29 cellular contexts compared by ENCODE assay signal in the genomic region with DNA sequence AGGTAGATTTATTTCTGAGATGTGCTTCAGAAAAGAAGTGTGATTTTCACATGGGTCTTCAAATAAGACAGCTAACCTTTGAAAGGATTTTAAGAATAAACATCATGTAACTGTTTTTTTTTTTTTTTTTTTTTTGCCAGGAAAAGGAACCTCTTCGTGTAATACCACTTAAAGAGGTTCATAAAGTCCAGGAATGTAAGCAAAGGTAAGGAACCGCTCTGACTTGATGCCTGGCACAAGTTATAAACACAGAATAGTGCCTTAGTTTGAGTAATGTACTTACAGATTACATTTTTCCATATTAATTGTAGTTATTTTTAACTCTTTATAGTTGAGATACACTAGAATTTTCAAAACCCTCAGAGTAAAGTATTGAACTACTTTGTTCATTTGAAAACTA. TPM values are rescaled to one million over a fixed set of nuclear protein-coding genes. Genes with fewer than 3 reads are reported as not detected.
"Had no signal": no experiment of that assay in that cellular context is flagged by ENCODE, and none has a peak within 500 bp of the region (broad histone marks: within the 10 kb centered on the region; RNA-seq: fewer than 3 reads in every experiment).

No MANE protein-coding gene starts in this region.

- ATAC-seq: activated CD4-positive, alpha-beta T cell treated with anti-CD3 and anti-CD28 coated beads for 36 hours had no signal

- H3K4me3 Mint-ChIP-seq: activated CD4-positive, alpha-beta memory T cell treated with anti-CD3 and anti-CD28 coated beads, Interleukin-2, amount 10 ng/mL, durations not matched to agents 7 days and 5 days; activated CD4-positive, alpha-beta T cell treated with anti-CD3 and anti-CD28 coated beads for 36 hours; activated naive CD4-positive, alpha-beta T cell treated with anti-CD3 and anti-CD28 coated beads, Interleukin-2, amount 50 U/mL, for 24 hours; activated T-helper 1 cell treated with anti-CD3 and anti-CD28 coated beads, Interleukin-12 subunit alpha, Interleukin-12 subunit beta, Interleukin-2, Interleukin-4 antibody, amounts not matched to agents 30 ng/mL and 10 ng/mL and 1 ng/mL, durations not matched to agents 14 hours and 24 hours and 36 hours; brain had no signal

- DNase-seq: activated CD4-positive, alpha-beta memory T cell treated with anti-CD3 and anti-CD28 coated beads, Interleukin-2, amount 10 ng/mL, durations not matched to agents 7 days and 5 days; activated CD4-positive, alpha-beta T cell treated with anti-CD3 and anti-CD28 coated beads for 36 hours; activated CD4-positive, alpha-beta T cell treated with anti-CD3 and anti-CD28 coated beads, Interleukin-2, amount 50 U/mL, for 1 hour; activated CD8-positive, alpha-beta memory T cell treated with anti-CD3 and anti-CD28 coated beads, Interleukin-2, amount 50 U/mL, for 48 hours; activated effector memory CD4-positive, alpha-beta T cell treated with Interleukin-2 at 50 U/mL for 16 hours; activated naive CD4-positive, alpha-beta T cell; activated T-cell treated with anti-CD3 and anti-CD28 coated beads, Interleukin-2, amount 50 U/mL, for 1 hour; amygdala; IMR-90; Kasumi-1; KBM-7; NCI-H1105 treated with DMSO at 0.1 percent for 48 hours; NCI-H146; NCI-H187 treated with DMSO at 0.1 percent for 48 hours; NCI-H2081 treated with DMSO at 0.1 percent for 48 hours; NCI-H2227 treated with DMSO at 0.1 percent for 48 hours; NCI-H446 treated with DMSO at 0.1 percent for 48 hours; NCI-H526; NCI-H82; SIG-M5; T-helper 2 cell; T1000 had no signal

- H3K27ac ChIP-seq: VCaP had no signal

- FAIRE-seq: astrocyte had no signal

- H3K27ac Mint-ChIP-seq: activated CD4-positive, alpha-beta memory T cell treated with anti-CD3 and anti-CD28 coated beads, Interleukin-2, amount 10 ng/mL, durations not matched to agents 7 days and 5 days; activated CD4-positive, alpha-beta T cell treated with anti-CD3 and anti-CD28 coated beads for 36 hours; activated T-helper 1 cell treated with anti-CD3 and anti-CD28 coated beads, Interleukin-12 subunit alpha, Interleukin-12 subunit beta, Interleukin-2, Interleukin-4 antibody, amounts not matched to agents 30 ng/mL and 10 ng/mL and 1 ng/mL, durations not matched to agents 14 hours and 24 hours and 36 hours; brain had no signal

- H3K27me3 Mint-ChIP-seq: activated CD4-positive, alpha-beta memory T cell treated with anti-CD3 and anti-CD28 coated beads, Interleukin-2, amount 10 ng/mL, durations not matched to agents 7 days and 5 days; activated CD4-positive, alpha-beta T cell treated with anti-CD3 and anti-CD28 coated beads for 36 hours; activated naive CD4-positive, alpha-beta T cell treated with anti-CD3 and anti-CD28 coated beads, Interleukin-2, amount 50 U/mL, for 24 hours; brain had no signal

- H3K9me3 Mint-ChIP-seq: activated CD4-positive, alpha-beta memory T cell treated with anti-CD3 and anti-CD28 coated beads, Interleukin-2, amount 10 ng/mL, durations not matched to agents 7 days and 5 days; activated naive CD4-positive, alpha-beta T cell treated with anti-CD3 and anti-CD28 coated beads, Interleukin-2, amount 50 U/mL, for 24 hours; activated T-helper 1 cell treated with anti-CD3 and anti-CD28 coated beads, Interleukin-12 subunit alpha, Interleukin-12 subunit beta, Interleukin-2, Interleukin-4 antibody, amounts not matched to agents 30 ng/mL and 10 ng/mL and 1 ng/mL, durations not matched to agents 14 hours and 24 hours and 36 hours; brain had no signal

RNA-seq across cellular contexts. Expression of gene ARMS2, which starts 30.4 kb away (rescaled TPM):
- total RNA-seq: activated CD4-positive, alpha-beta memory T cell treated with anti-CD3 and anti-CD28 coated beads, Interleukin-2, amount 10 ng/mL, durations not matched to agents 7 days and 5 days; activated CD4-positive, alpha-beta T cell treated with anti-CD3 and anti-CD28 coated beads for 36 hours; activated T-helper 1 cell treated with anti-CD3 and anti-CD28 coated beads, Interleukin-12 subunit alpha, Interleukin-12 subunit beta, Interleukin-2, Interleukin-4 antibody, amounts not matched to agents 30 ng/mL and 10 ng/mL and 1 ng/mL, durations not matched to agents 14 hours and 24 hours and 36 hours; astrocyte; IMR-90; OCI-LY7; RPMI7951 had no signal
- polyA plus RNA-seq: IMR-90 had no signal

RNA-seq across cellular contexts. Expression of gene HTRA1, which starts 37.3 kb away (rescaled TPM):
- total RNA-seq: activated CD4-positive, alpha-beta memory T cell treated with anti-CD3 and anti-CD28 coated beads, Interleukin-2, amount 10 ng/mL, durations not matched to agents 7 days and 5 days; activated CD4-positive, alpha-beta T cell treated with anti-CD3 and anti-CD28 coated beads for 36 hours; activated T-helper 1 cell treated with anti-CD3 and anti-CD28 coated beads, Interleukin-12 subunit alpha, Interleukin-12 subunit beta, Interleukin-2, Interleukin-4 antibody, amounts not matched to agents 30 ng/mL and 10 ng/mL and 1 ng/mL, durations not matched to agents 14 hours and 24 hours and 36 hours; OCI-LY7 had no signal
